ENCODE assay signal across 10 cellular contexts in genomic region chr11:117597083-117597482, GRCh38.
DNase-seq lines count a peak whose midpoint lies in the region; ATAC-seq and TF ChIP-seq lines count a peak whose summit lies in the region.
"Had no signal": no experiment of that assay in that cellular context is flagged by ENCODE, and none has a peak within 500 bp of the region (broad histone marks: within the 10 kb centered on the region; RNA-seq: fewer than 3 reads in every experiment).

No MANE protein-coding gene starts in this region.

- no peak for ATAC-seq in activated CD8-positive, alpha-beta memory T cell treated with anti-CD3 and anti-CD28 coated beads, Interleukin-2, amount 10 ng/mL, durations not matched to agents 7 days and 5 days
- ATAC-seq in aorta (ENCODE audit: low FRiP score), result no peak

- H3K9me3 ChIP-seq in hepatocyte (ENCODE audit: low read depth) (no peaks in the 10 kb centered on the region), spleen (no peaks in the 10 kb centered on the region), aorta (ENCODE audit: control insufficient read depth, low read length) (no peaks in the 10 kb centered on the region)

- no peak overlapping the region for H2AFZ ChIP-seq in hepatocyte

- H3K27ac ChIP-seq in hepatocyte (no peak overlapping the region), spleen (no peak overlapping the region), aorta (ENCODE audit: low read depth in 1 of 2, low read length in 2 of 2) (no peak overlapping the region)

- CTCF ChIA-PET in activated CD8-positive, alpha-beta memory T cell treated with anti-CD3 and anti-CD28 coated beads, Interleukin-2, amount 10 ng/mL, durations not matched to agents 7 days and 5 days (lab: Charles Lee), result interaction anchor here (2.2 kb wide), 1 partner anchor 171 kb away, joined by 6 read pairs; no protein-coding TSS in a partner anchor

- H3K4me1 ChIP-seq in hepatocyte (ENCODE audit: insufficient read depth) (no peaks in the 10 kb centered on the region), spleen (no peaks in the 10 kb centered on the region), aorta (ENCODE audit: control insufficient read depth in 1 of 2, insufficient read depth in 2 of 2, low read length in 2 of 2) (no peaks in the 10 kb centered on the region)

- H4K20me1 ChIP-seq in hepatocyte (ENCODE audit: insufficient read depth, poor library complexity, severe bottlenecking), result no peaks in the 10 kb centered on the region

- no peak overlapping the region for H3K4me2 ChIP-seq in hepatocyte

- no peak overlapping the region for H3K27ac Mint-ChIP-seq in activated CD8-positive, alpha-beta memory T cell treated with anti-CD3 and anti-CD28 coated beads, Interleukin-2, amount 10 ng/mL, durations not matched to agents 7 days and 5 days
- H3K27ac Mint-ChIP-seq: memory B cell; T-helper 1 cell treated with Interleukin-12 subunit alpha and Interleukin-12 subunit beta and Interleukin-4 antibody, amounts not matched to agents 30 μg/mL and 1 μg/mL, for 36 hours had no signal

- H3K36me3 ChIP-seq in hepatocyte (replicated peaks; ENCODE audit: insufficient read depth, low read depth) (no peaks in the 10 kb centered on the region), spleen (no peaks in the 10 kb centered on the region), aorta (ENCODE audit: control insufficient read depth in 1 of 2, insufficient read depth in 2 of 2, low read length in 1 of 2) (no peaks in the 10 kb centered on the region)

- H3K4me3 ChIP-seq in hepatocyte (no peak overlapping the region), spleen (no peak overlapping the region), aorta (ENCODE audit: low read length in 2 of 2) (no peak overlapping the region)

- H3K27me3 ChIP-seq in hepatocyte (peaks cover 26% of the 10 kb centered on the region), spleen (replicated peaks in 1 of 7) (peaks cover 0 to 38% (median 0%) of the 10 kb centered on the region in 7 donors), aorta (ENCODE audit: control insufficient read depth in 1 of 2, insufficient read depth in 2 of 2, low read length in 1 of 2) (peaks cover 0 to 2% of the 10 kb centered on the region in 2 donors)

- peak; percentile 38 for DNase-seq in ACHN
- DNase-seq in HPDE6-E6E7 (ENCODE audit: extremely low spot score), result peak; percentile 42
- DNase-seq in activated CD8-positive, alpha-beta memory T cell treated with anti-CD3 and anti-CD28 coated beads, Interleukin-2, amount 10 ng/mL, durations not matched to agents 7 days and 5 days, result peak; percentile 82
- DNase-seq in hepatocyte (ENCODE audit: low spot score), result peak; percentile 78
- no peak for DNase-seq in NCI-H1417 treated with DMSO at 0.1 percent for 48 hours (lab: John Stamatoyannopoulos, UW)
- DNase-seq in spleen, result no peak
- no peak for DNase-seq in aorta
- no peak for DNase-seq in hepatic stellate cell (ENCODE audit: low spot score)

- H3K9me2 ChIP-seq in hepatocyte (replicated peaks; ENCODE audit: insufficient read depth), result no peaks in the 10 kb centered on the region

- H3K36me3 Mint-ChIP-seq in activated CD8-positive, alpha-beta memory T cell treated with anti-CD3 and anti-CD28 coated beads, Interleukin-2, amount 10 ng/mL, durations not matched to agents 7 days and 5 days, result no peaks in the 10 kb centered on the region
- H3K36me3 Mint-ChIP-seq: memory B cell had no signal

- intact Hi-C loops in spleen (cut with DNase I; ENCODE audit: low total_unique reads) (no loop called here), aorta (cut with DNase I) (no loop called here)

- TF ChIP-seq POLR2A in spleen (IDR thresholded peaks at IDR 0.05), result no peak

- 48% methylated on average over 7 of the region's 7 CpGs for WGBS in hepatocyte (ENCODE audit: low lambda C conversion rate, missing lambda C conversion rate)
- WGBS in spleen, 5 donors, result 45 to 49% (median 47%) methylated on average over 7 of the region's 7 CpGs
- WGBS in aorta, 2 donors, result 44 to 45% methylated on average over 7 of the region's 7 CpGs

- peaks cover 27% of the 10 kb centered on the region for H3K27me3 Mint-ChIP-seq in activated CD8-positive, alpha-beta memory T cell treated with anti-CD3 and anti-CD28 coated beads, Interleukin-2, amount 10 ng/mL, durations not matched to agents 7 days and 5 days

- H3K9me3 Mint-ChIP-seq in activated CD8-positive, alpha-beta memory T cell treated with anti-CD3 and anti-CD28 coated beads, Interleukin-2, amount 10 ng/mL, durations not matched to agents 7 days and 5 days (ENCODE audit: low read depth), result no peaks in the 10 kb centered on the region
- H3K9me3 Mint-ChIP-seq: memory B cell; T-helper 1 cell treated with Interleukin-12 subunit alpha and Interleukin-12 subunit beta and Interleukin-4 antibody, amounts not matched to agents 30 μg/mL and 1 μg/mL, for 36 hours had no signal

- TF ChIP-seq CTCF in hepatocyte (IDR thresholded peaks at IDR 0.05; ENCODE audit: poor library complexity) (no peak), spleen (IDR thresholded peaks at IDR 0.05 in 8 of 11, conservative IDR thresholded peaks at IDR 0.05 in 3 of 11) (no peak)

- in situ Hi-C loops in ACHN (cut with HindIII; ENCODE audit: low pct_ligation_motif_present, low pct_unique_long_range_greater_than_20kb, low sequenced_read_pairs), result no loop called here

- no peak overlapping the region for H3K4me3 Mint-ChIP-seq in activated CD8-positive, alpha-beta memory T cell treated with anti-CD3 and anti-CD28 coated beads, Interleukin-2, amount 10 ng/mL, durations not matched to agents 7 days and 5 days
- H3K4me3 Mint-ChIP-seq: memory B cell; T-helper 1 cell treated with Interleukin-12 subunit alpha and Interleukin-12 subunit beta and Interleukin-4 antibody, amounts not matched to agents 30 μg/mL and 1 μg/mL, for 36 hours had no signal

- H3K4me1 Mint-ChIP-seq in activated CD8-positive, alpha-beta memory T cell treated with anti-CD3 and anti-CD28 coated beads, Interleukin-2, amount 10 ng/mL, durations not matched to agents 7 days and 5 days, result peaks cover 5% of the 10 kb centered on the region
- H3K4me1 Mint-ChIP-seq: memory B cell had no signal

- H3K79me2 ChIP-seq in hepatocyte, result no peaks in the 10 kb centered on the region

Comparison
In these comparisons a context has a peak if more than half of its experiments do, and no peak if none do; other contexts are left out.
1. DNase-seq: peak in ACHN (single experiment), HPDE6-E6E7 (single experiment), activated CD8-positive, alpha-beta memory T cell treated with anti-CD3 and anti-CD28 coated beads, Interleukin-2, amount 10 ng/mL, durations not matched to agents 7 days and 5 days (single experiment) and hepatocyte (single experiment); none in NCI-H1417 treated with DMSO at 0.1 percent for 48 hours (single experiment), spleen (single experiment), aorta (0 of 2) and hepatic stellate cell (single experiment).